Comparison of ENCODE assay signal across 8 cellular contexts in genomic region chr17:30668475-30669181, GRCh38.
A peak's percentile ranks its signal among the peaks of the same experiment; 100 is the strongest.
DNase-seq lines count a peak whose midpoint lies in the region; ATAC-seq, FAIRE-seq and TF ChIP-seq lines count a peak whose summit lies in the region.
"Not testable (repeated sequence)": the region's sequence is repeated elsewhere in the genome, so short reads cannot be mapped to it uniquely, and the experiment has no call there.

No MANE protein-coding gene starts in this region.

- peak overlapping the region in 3 of 4 donors; percentile 58 to 68 (median 59) for H3K4me3 Mint-ChIP-seq in CD4-positive, CD25-positive, alpha-beta regulatory T cell
- H3K4me3 Mint-ChIP-seq in WTC11 = peak overlapping the region; percentile 66
- peak overlapping the region in 4 of 5 donors; percentile 66 to 82 (median 74) for H3K4me3 Mint-ChIP-seq in immature natural killer cell
- H3K4me3 Mint-ChIP-seq in naive thymus-derived CD8-positive, alpha-beta T cell = peak overlapping the region in 9 of 10 donors; percentile 29 to 74 (median 50)

- TF ChIP-seq CTCF in IMR-90 (conservative IDR thresholded peaks at IDR 0.05; ENCODE audit: low read depth, low read length); WTC11 (IDR thresholded peaks at IDR 0.05); GM12878 (IDR thresholded peaks at IDR 0.05 in 2 of 3, conservative IDR thresholded peaks at IDR 0.05 in 1 of 3; ENCODE audit: control insufficient read depth in 2 of 3, extremely low read depth in 1 of 3, insufficient read depth in 1 of 3, low read depth in 3 of 3, low read length in 3 of 3); foreskin keratinocyte (conservative IDR thresholded peaks at IDR 0.05); smooth muscle cell (IDR thresholded peaks at IDR 0.05; ENCODE audit: borderline replicate concordance, insufficient read depth, poor library complexity, severe bottlenecking): not testable (repeated sequence)

- CTCF ChIA-PET in IMR-90 (lab: Yijun Ruan, JAX) = interaction anchor here (0.6 kb wide), 1 partner anchor 24 kb away, joined by 3 read pairs; no protein-coding TSS in a partner anchor
- CTCF ChIA-PET in WTC11 (lab: Charles Lee); GM12878 (lab: Yijun Ruan, JAX): not testable (repeated sequence)

- H3K27me3 Mint-ChIP-seq in CD4-positive, CD25-positive, alpha-beta regulatory T cell; WTC11 (ENCODE audit: low read depth); immature natural killer cell (ENCODE audit: low read depth in 3 of 3); naive thymus-derived CD8-positive, alpha-beta T cell: not testable (repeated sequence)

- H2AK5ac ChIP-seq in IMR-90 (ENCODE audit: low read depth, low read length) = not testable (repeated sequence)

- H3K36me3 Mint-ChIP-seq in CD4-positive, CD25-positive, alpha-beta regulatory T cell; WTC11; immature natural killer cell; naive thymus-derived CD8-positive, alpha-beta T cell: not testable (repeated sequence)

- H3K79me1 ChIP-seq in IMR-90 (ENCODE audit: low read depth in 1 of 2, low read length in 2 of 2) = not testable (repeated sequence)

- not testable (repeated sequence) for H3K4me3 ChIP-seq in CD4-positive, CD25-positive, alpha-beta regulatory T cell (ENCODE audit: low read depth, low read length); IMR-90 (ENCODE audit: insufficient read depth, low read depth, low read length); GM12878; smooth muscle cell

- TF ChIP-seq EP300 in GM12878 (IDR thresholded peaks at IDR 0.05; ENCODE audit: borderline replicate concordance in 1 of 2, control insufficient read depth in 1 of 2, low read depth in 2 of 2, low read length in 2 of 2) = not testable (repeated sequence)

- not testable (repeated sequence) for H3K18ac ChIP-seq in IMR-90 (ENCODE audit: low read depth, low read length)

- H3K4ac ChIP-seq in IMR-90 (ENCODE audit: low read depth, low read length) = not testable (repeated sequence)

- not testable (repeated sequence) for H3K23ac ChIP-seq in IMR-90 (ENCODE audit: low read depth, low read length)

- RAD21 ChIA-PET in GM12878 (lab: Charles Lee; ENCODE audit: unreplicated experiment) = not testable (repeated sequence)

- not testable (repeated sequence) for H4K5ac ChIP-seq in IMR-90 (ENCODE audit: low read depth, low read length)

- not testable (repeated sequence) for H3F3A ChIP-seq in smooth muscle cell (ENCODE audit: low read depth)

- POLR2A ChIA-PET in IMR-90 (lab: Charles Lee; ENCODE audit: unreplicated experiment); WTC11 (lab: Charles Lee); GM12878 (lab: Charles Lee); naive thymus-derived CD8-positive, alpha-beta T cell (lab: Charles Lee): not testable (repeated sequence)

- dilution Hi-C loops in IMR-90 (cut with HindIII; ENCODE audit: low sequenced_read_pairs, unreplicated experiment) = not testable (repeated sequence)

- not testable (repeated sequence) for TF ChIP-seq POLR2A in IMR-90 (IDR thresholded peaks at IDR 0.05; ENCODE audit: low read depth, low read length); GM12878 (IDR thresholded peaks at IDR 0.05; ENCODE audit: low read depth, low read length)

- H3K9me3 Mint-ChIP-seq in CD4-positive, CD25-positive, alpha-beta regulatory T cell; WTC11; immature natural killer cell; naive thymus-derived CD8-positive, alpha-beta T cell: not testable (repeated sequence)

- not testable (repeated sequence) for H3K27me3 ChIP-seq in CD4-positive, CD25-positive, alpha-beta regulatory T cell (ENCODE audit: control insufficient read depth, insufficient read depth, low read length); IMR-90 (ENCODE audit: control insufficient read depth, insufficient read depth, low read length); GM12878 (replicated peaks in 1 of 2; ENCODE audit: control insufficient read depth in 2 of 2, insufficient read depth in 2 of 2, low read length in 1 of 2); foreskin keratinocyte; smooth muscle cell (ENCODE audit: low read depth)

- not testable (repeated sequence) for H3K4me1 ChIP-seq in CD4-positive, CD25-positive, alpha-beta regulatory T cell (ENCODE audit: control insufficient read depth, insufficient read depth, low read length, poor library complexity, severe bottlenecking); IMR-90 (ENCODE audit: control insufficient read depth, insufficient read depth, low read length); GM12878 (ENCODE audit: control insufficient read depth, insufficient read depth, low read length); foreskin keratinocyte; smooth muscle cell (ENCODE audit: low read depth)

- H3K27ac ChIP-seq in CD4-positive, CD25-positive, alpha-beta regulatory T cell (ENCODE audit: insufficient read depth, low read length, poor library complexity, severe bottlenecking); IMR-90 (ENCODE audit: insufficient read depth, low read length); GM12878 (ENCODE audit: control insufficient read depth, insufficient read depth); foreskin keratinocyte; smooth muscle cell (ENCODE audit: low read depth): not testable (repeated sequence)

- not testable (repeated sequence) for H3K36me3 ChIP-seq in CD4-positive, CD25-positive, alpha-beta regulatory T cell (ENCODE audit: control insufficient read depth, insufficient read depth, low read length); IMR-90 (ENCODE audit: control insufficient read depth, insufficient read depth, low read length); GM12878 (ENCODE audit: control insufficient read depth in 2 of 2, insufficient read depth in 2 of 2, low read length in 1 of 2); smooth muscle cell (ENCODE audit: low read depth)

- not testable (repeated sequence) for H2AFZ ChIP-seq in IMR-90 (replicated peaks; ENCODE audit: low read length, poor library complexity); GM12878 (ENCODE audit: control insufficient read depth, low read depth, low read length); smooth muscle cell (ENCODE audit: low read depth)

- not testable (repeated sequence) for H3K9ac ChIP-seq in IMR-90 (ENCODE audit: low read depth, low read length); GM12878 (ENCODE audit: control insufficient read depth, insufficient read depth, low read length); smooth muscle cell (ENCODE audit: low read depth)

- H4K91ac ChIP-seq in IMR-90 (ENCODE audit: insufficient read depth, low read depth, low read length) = not testable (repeated sequence)

- not testable (repeated sequence) for H2BK5ac ChIP-seq in IMR-90 (ENCODE audit: low read depth, low read length, poor library complexity, severe bottlenecking)

- H3K14ac ChIP-seq in IMR-90 (replicated peaks; ENCODE audit: low read depth, low read length) = not testable (repeated sequence)

- not testable (repeated sequence) for FAIRE-seq in GM12878 (lab: Jason Lieb, UNC)

- not testable (repeated sequence) for DNase-seq in CD4-positive, CD25-positive, alpha-beta regulatory T cell; IMR-90; WTC11 (ENCODE audit: low spot score); GM12878 (ENCODE audit: low read depth, low spot score); foreskin keratinocyte; immature natural killer cell; naive thymus-derived CD8-positive, alpha-beta T cell; smooth muscle cell (lab: John Stamatoyannopoulos, UW; ENCODE audit: unreplicated experiment)

- H3K79me2 ChIP-seq in GM12878 (ENCODE audit: control insufficient read depth, insufficient read depth, low read length); smooth muscle cell (ENCODE audit: low read depth): not testable (repeated sequence)

- peak overlapping the region in 1 of 3 donors; percentile 80 for H3K27ac Mint-ChIP-seq in CD4-positive, CD25-positive, alpha-beta regulatory T cell
- not testable (repeated sequence) for H3K27ac Mint-ChIP-seq in WTC11
- peak overlapping the region in 2 of 6 donors; percentile 62 to 77 for H3K27ac Mint-ChIP-seq in immature natural killer cell
- peak overlapping the region in 3 of 10 donors; percentile 37 to 49 (median 43) for H3K27ac Mint-ChIP-seq in naive thymus-derived CD8-positive, alpha-beta T cell

- H3K9me3 ChIP-seq in CD4-positive, CD25-positive, alpha-beta regulatory T cell (ENCODE audit: control insufficient read depth in 2 of 2, low read length in 2 of 2); IMR-90 (ENCODE audit: control insufficient read depth, insufficient read depth, low read length); GM12878 (replicated peaks; ENCODE audit: control insufficient read depth, insufficient read depth, low read length); smooth muscle cell (replicated peaks; ENCODE audit: low read depth): not testable (repeated sequence)

- ATAC-seq in CD4-positive, CD25-positive, alpha-beta regulatory T cell (ENCODE audit: low read depth in 2 of 2) = not testable (repeated sequence)
- ATAC-seq in IMR-90 (ENCODE audit: low read depth) (peak; percentile 17), WTC11 (peak; percentile 9; the same call in 1 of the 2 replicates), GM12878 (peak; percentile 76), foreskin keratinocyte (peak; percentile 18)
- peak; percentile 50 to 59 for ATAC-seq in naive thymus-derived CD8-positive, alpha-beta T cell

- H2BK15ac ChIP-seq in IMR-90 (ENCODE audit: low read depth, low read length) = not testable (repeated sequence)

- BruUV-seq in IMR-90 (replicated peaks; lab: Mats Ljungman, UMichigan) = not testable (repeated sequence)
- TSS peak; percentile 62 for BruUV-seq in GM12878 (replicated peaks; lab: Mats Ljungman, UMichigan)

- H2BK120ac ChIP-seq in IMR-90 (ENCODE audit: low read depth, low read length) = not testable (repeated sequence)

- not testable (repeated sequence) for TF ChIP-seq RAD21 in IMR-90 (IDR thresholded peaks at IDR 0.05; ENCODE audit: low read length); GM12878 (IDR thresholded peaks at IDR 0.05; ENCODE audit: insufficient read depth, low read depth, low read length)

- not testable (repeated sequence) for H4K20me1 ChIP-seq in IMR-90 (ENCODE audit: insufficient read depth, low read length); GM12878 (ENCODE audit: control insufficient read depth, insufficient read depth); smooth muscle cell (ENCODE audit: low read depth)

- in situ Hi-C loops in IMR-90 (cut with MboI; ENCODE audit: low sequenced_read_pairs); GM12878 (cut with MboI): not testable (repeated sequence)

- H3K56ac ChIP-seq in IMR-90 (ENCODE audit: extremely low read depth, insufficient read depth, low read length) = not testable (repeated sequence)

- H3K4me1 Mint-ChIP-seq in CD4-positive, CD25-positive, alpha-beta regulatory T cell; immature natural killer cell; naive thymus-derived CD8-positive, alpha-beta T cell: not testable (repeated sequence)
- H3K4me1 Mint-ChIP-seq in WTC11 = peaks cover 11% of the 10 kb centered on the region

- H3K4me2 ChIP-seq in IMR-90 (ENCODE audit: low read depth, low read length); GM12878 (ENCODE audit: control insufficient read depth, insufficient read depth): not testable (repeated sequence)
- peak overlapping the region; percentile 22 for H3K4me2 ChIP-seq in smooth muscle cell

- WGBS in IMR-90 (ENCODE audit: extremely low coverage in 2 of 2, insufficient read length in 1 of 2), 2 experiments = no CpG with 5 or more reads among the region's 26 CpGs
- WGBS in GM12878 (ENCODE audit: insufficient coverage, insufficient replicate concordance, low lambda C conversion rate, missing lambda C conversion rate) = 19% methylated on average over 6 of the region's 26 CpGs
- 14% methylated on average over 12 of the region's 26 CpGs for WGBS in smooth muscle cell (ENCODE audit: low lambda C conversion rate)

- SMC1A ChIA-PET in GM12878 (lab: Charles Lee; ENCODE audit: uncharacterized antibody, unreplicated experiment) = not testable (repeated sequence)

- not testable (repeated sequence) for H2AK9ac ChIP-seq in IMR-90 (replicated peaks; ENCODE audit: low read depth, low read length, poor library complexity)

- intact Hi-C loops in IMR-90 (cut with micrococcal nuclease); GM12878 (cut with micrococcal nuclease; ENCODE audit: unreplicated experiment): not testable (repeated sequence)

- H3K9me1 ChIP-seq in IMR-90 (ENCODE audit: insufficient read depth, low read length) = not testable (repeated sequence)

- H2BK20ac ChIP-seq in IMR-90 (ENCODE audit: low read depth, low read length) = not testable (repeated sequence)

- not testable (repeated sequence) for H4K8ac ChIP-seq in IMR-90 (ENCODE audit: low read depth in 2 of 2, low read length in 2 of 2)
